ENCODE assay signal across 8 cellular contexts in the genomic region with DNA sequence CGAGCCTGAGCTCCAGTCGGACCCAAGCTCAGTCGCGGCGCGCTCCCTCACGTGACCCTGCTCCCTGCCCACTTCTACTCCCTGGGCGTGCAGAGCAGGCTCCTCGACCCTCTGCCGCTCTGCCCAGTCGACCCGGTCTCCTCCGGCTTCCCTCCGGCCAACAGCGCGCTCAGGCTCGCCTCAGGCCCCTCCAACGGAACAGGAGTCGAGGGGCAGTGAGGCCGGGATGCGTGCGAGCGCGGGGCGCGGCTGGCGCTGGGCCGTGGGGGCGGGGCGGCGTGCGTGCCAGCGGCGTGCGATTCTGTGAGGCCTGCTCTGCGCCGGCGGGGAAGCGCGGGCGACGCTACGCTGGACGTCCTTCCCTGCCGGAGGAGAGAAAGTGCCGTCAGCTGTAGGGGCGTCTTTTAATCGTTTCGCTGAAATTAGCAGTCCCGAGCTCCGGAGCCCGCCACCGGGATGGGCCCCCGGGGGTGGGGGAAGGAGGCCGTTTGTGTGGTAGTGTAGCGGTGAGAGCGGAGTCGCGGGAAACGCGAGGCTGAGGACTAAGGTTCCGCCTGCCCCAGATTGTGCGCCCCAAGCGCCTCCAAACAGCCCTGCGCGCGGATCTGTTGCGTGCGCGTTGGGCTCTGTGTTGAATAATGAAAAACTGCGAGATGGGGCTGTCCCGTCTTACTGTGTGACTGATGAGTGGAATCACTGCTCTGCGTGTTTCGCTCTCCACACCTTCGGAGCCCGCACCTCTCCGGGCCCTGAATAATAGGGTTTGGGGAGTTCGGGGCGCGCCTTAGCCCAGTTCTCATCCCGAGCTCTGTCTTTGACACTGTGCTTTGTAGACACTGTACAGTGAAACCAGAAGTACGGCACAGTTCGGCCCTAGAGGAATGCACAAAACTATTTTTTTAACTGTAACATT. TPM values are rescaled to one million over a fixed set of nuclear protein-coding genes. Genes with fewer than 3 reads are reported as not detected.
DNase-seq lines count a peak whose midpoint lies in the region; ATAC-seq and TF ChIP-seq lines count a peak whose summit lies in the region.

A gene with protein sequence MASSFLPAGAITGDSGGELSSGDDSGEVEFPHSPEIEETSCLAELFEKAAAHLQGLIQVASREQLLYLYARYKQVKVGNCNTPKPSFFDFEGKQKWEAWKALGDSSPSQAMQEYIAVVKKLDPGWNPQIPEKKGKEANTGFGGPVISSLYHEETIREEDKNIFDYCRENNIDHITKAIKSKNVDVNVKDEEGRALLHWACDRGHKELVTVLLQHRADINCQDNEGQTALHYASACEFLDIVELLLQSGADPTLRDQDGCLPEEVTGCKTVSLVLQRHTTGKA (minus strand): TSS at position 217 of the 913 bp plus-strand sequence. CDS start 311 bp downstream, outside the sequence.

- H3K9ac ChIP-seq in HUES48 (ENCODE audit: low read depth, low read length): peak within 1 kb of the TSS; percentile 94

- CTCF ChIA-PET in OCI-LY7 (lab: Charles Lee; ENCODE audit: unreplicated experiment): interaction anchor here (0.5 to 0.7 kb wide), 3 partner anchors 333 to 594 kb away, joined by 3 to 6 read pairs (median 4); no protein-coding TSS in a partner anchor

- no peaks in the 10 kb centered on the region for H3K4me1 ChIP-seq in HUES48 (ENCODE audit: control insufficient read depth, insufficient read depth, low read length)
- H3K4me1 ChIP-seq in OCI-LY7 (ENCODE audit: insufficient read depth, low read length, poor library complexity, severe bottlenecking): peaks cover 29% of the 10 kb centered on the region
- H3K4me1 ChIP-seq in mucosa of descending colon (ENCODE audit: low read depth): peaks cover 4% of the 10 kb centered on the region

- H3K9me3 ChIP-seq in HUES48 (ENCODE audit: control insufficient read depth, insufficient read depth, low read length) (no peaks in the 10 kb centered on the region), OCI-LY7 (ENCODE audit: low read length) (no peaks in the 10 kb centered on the region), mucosa of descending colon (no peaks in the 10 kb centered on the region)

- peak within 1 kb of the TSS; percentile 98 for H2AFZ ChIP-seq in OCI-LY7 (ENCODE audit: low read length)

- no peaks in the 10 kb centered on the region for H3K9me2 ChIP-seq in OCI-LY7 (ENCODE audit: insufficient read depth, low read length)

- peak within 1 kb of the TSS; percentile 90 for H3K4me3 ChIP-seq in HUES48 (ENCODE audit: low read depth, low read length)
- H3K4me3 ChIP-seq in OCI-LY7 (ENCODE audit: low read depth, low read length, poor library complexity, severe bottlenecking): peak within 1 kb of the TSS; percentile 87
- H3K4me3 ChIP-seq in epithelial cell of esophagus (ENCODE audit: low read length): peak within 1 kb of the TSS; percentile 90
- peak within 1 kb of the TSS; percentile 72 for H3K4me3 ChIP-seq in mucosa of descending colon

- intact Hi-C loops in OCI-LY7 (cut with micrococcal nuclease; ENCODE audit: unreplicated experiment): loop anchor here (1.0 to 5.0 kb wide), 2 partner anchors 130 to 620 kb away; a partner anchor contains a TSS
- intact Hi-C loops in mucosa of descending colon (cut with DNase I, micrococcal nuclease): no loop called here

- H3K79me2 ChIP-seq in OCI-LY7 (ENCODE audit: insufficient read depth, low read depth, low read length): peaks cover 45% of the 10 kb centered on the region

- H4K20me1 ChIP-seq in OCI-LY7 (ENCODE audit: insufficient read depth, low read length): peaks cover 5% of the 10 kb centered on the region; the same call in 1 of the 2 replicates

- peaks cover 7% of the 10 kb centered on the region; the same call in 1 of the 2 replicates for H3K27me3 ChIP-seq in HUES48 (ENCODE audit: control insufficient read depth, insufficient read depth, low read length)

- no TSS peak for BruUV-seq in OCI-LY7 (replicated peaks; lab: Mats Ljungman, UMichigan)

- POLR2A ChIA-PET in OCI-LY7 (lab: Charles Lee): interaction anchor here (0.5 to 1.9 kb wide), 15 partner anchors 8 to 1469 kb away, joined by 3 to 18 read pairs (median 3); no protein-coding TSS in a partner anchor

- ATAC-seq in GM21423 (IDR thresholded peaks at IDR 0.05; ENCODE audit: unreplicated experiment) (peak; percentile 86), mucosa of descending colon (peak; percentile 93)

- peak within 1 kb of the TSS; percentile 96 for H3K27ac ChIP-seq in HUES48 (ENCODE audit: low read depth, low read length)
- peak within 1 kb of the TSS; percentile 74 for H3K27ac ChIP-seq in OCI-LY7 (ENCODE audit: low read depth, low read length, poor library complexity, severe bottlenecking)

- peak; percentile 84 for DNase-seq in DMS114 treated with DMSO at 0.1 percent for 48 hours (lab: John Stamatoyannopoulos, UW; ENCODE audit: unreplicated experiment)
- peak; percentile 91 for DNase-seq in OCI-LY7 (ENCODE audit: low spot score)
- peak; percentile 77 for DNase-seq in activated T-cell treated with anti-CD3 and anti-CD28 coated beads for 1 hour (ENCODE audit: low read depth)
- DNase-seq in epithelial cell of esophagus (ENCODE audit: low read depth): peak; percentile 89
- peak; percentile 84 to 90 (median 90) for DNase-seq in mucosa of descending colon
- DNase-seq in stimulated activated CD8-positive, alpha-beta memory T cell treated with anti-CD3 and anti-CD28 coated beads, Interleukin-4, amount 100 ng/mL, for 24 hours (ENCODE audit: low read depth): peak; percentile 77

- H3K4me2 ChIP-seq in OCI-LY7 (ENCODE audit: low read length): peak within 1 kb of the TSS; percentile 73

- H3K36me3 ChIP-seq in HUES48 (ENCODE audit: control insufficient read depth, insufficient read depth, low read length): peaks cover 10% of the 10 kb centered on the region
- H3K36me3 ChIP-seq in OCI-LY7 (ENCODE audit: insufficient read depth, low read length): peaks cover 29% of the 10 kb centered on the region
- no peaks in the 10 kb centered on the region for H3K36me3 ChIP-seq in mucosa of descending colon (ENCODE audit: low read depth)

- peak; percentile 44 for TF ChIP-seq CTCF in OCI-LY7 (conservative IDR thresholded peaks at IDR 0.05; ENCODE audit: low read length)
- TF ChIP-seq CTCF in epithelial cell of esophagus (IDR thresholded peaks at IDR 0.05; ENCODE audit: insufficient read depth, low read depth, low read length, missing control alignments): peak; percentile 31
- no peak for TF ChIP-seq CTCF in mucosa of descending colon (IDR thresholded peaks at IDR 0.05)

RNA-seq across cellular contexts. Expression of the gene that starts here (rescaled TPM):
- 69.3 and 78.4 TPM in 2 replicates for total RNA-seq in OCI-LY7 (2014; rRNA removed; shearing (Covaris generic))
- total RNA-seq in OCI-LY7 (2022) (61.2 and 64.4 TPM in 2 replicates), mucosa of descending colon (10 to 100 TPM; 23.3 to 32.8 (median 25.0) TPM)

Comparison
In these comparisons a context has a peak if more than half of its experiments do, and no peak if none do; other contexts are left out.
1. Peak in every context shown above with its lines: DNase-seq, ATAC-seq, H3K4me3 ChIP-seq and H3K27ac ChIP-seq.